Comparison of ENCODE assay signal across 10 cellular contexts in the genomic region with DNA sequence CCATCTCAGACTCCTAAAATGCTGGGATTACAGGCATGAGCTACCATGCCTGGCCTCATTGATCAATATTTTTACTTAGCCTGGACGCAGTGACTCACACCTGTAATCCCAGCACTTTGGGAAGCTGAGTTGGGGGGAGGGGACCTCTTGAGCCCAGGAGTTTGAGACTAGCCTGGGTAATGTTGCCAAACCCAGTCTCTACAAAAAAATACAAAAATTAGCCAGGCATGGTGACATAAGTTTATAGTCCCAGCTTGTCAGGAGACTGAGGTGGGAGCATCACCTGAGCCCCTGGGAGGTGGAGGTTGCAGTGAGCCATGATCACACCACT. TPM values are rescaled to one million over a fixed set of nuclear protein-coding genes. Genes with fewer than 3 reads are reported as not detected.
DNase-seq lines count a peak whose midpoint lies in the region; ATAC-seq and TF ChIP-seq lines count a peak whose summit lies in the region.
"Had no signal": no experiment of that assay in that cellular context is flagged by ENCODE, and none has a peak within 500 bp of the region (broad histone marks: within the 10 kb centered on the region; RNA-seq: fewer than 3 reads in every experiment).

No MANE protein-coding gene starts in this region.

- H3K27me3 Mint-ChIP-seq in activated CD4-positive, alpha-beta T cell treated with anti-CD3 and anti-CD28 coated beads for 36 hours: no peaks in the 10 kb centered on the region
- no peaks in the 10 kb centered on the region for H3K27me3 Mint-ChIP-seq in effector memory CD8-positive, alpha-beta T cell
- no peaks in the 10 kb centered on the region for H3K27me3 Mint-ChIP-seq in progenitor cell of endocrine pancreas

- peak overlapping the region; percentile 34 for H3K27ac Mint-ChIP-seq in activated CD4-positive, alpha-beta T cell treated with anti-CD3 and anti-CD28 coated beads for 36 hours
- H3K27ac Mint-ChIP-seq in effector memory CD8-positive, alpha-beta T cell: peak overlapping the region in 1 of 2 donors; percentile 100
- peak overlapping the region; percentile 97 for H3K27ac Mint-ChIP-seq in progenitor cell of endocrine pancreas

- no peak for DNase-seq in activated CD4-positive, alpha-beta T cell treated with anti-CD3 and anti-CD28 coated beads for 36 hours
- no peak for DNase-seq in activated CD4-positive, alpha-beta T cell treated with anti-CD3 and anti-CD28 coated beads, Interleukin-2, amount 50 U/mL, for 1 hour
- no peak for DNase-seq in effector memory CD8-positive, alpha-beta T cell
- DNase-seq in progenitor cell of endocrine pancreas (ENCODE audit: low spot score, unreplicated experiment): no peak
- DNase-seq in NCI-H1105 treated with DMSO at 0.1 percent for 48 hours (lab: John Stamatoyannopoulos, UW): no peak
- DNase-seq in effector CD8-positive, alpha-beta T cell (lab: John Stamatoyannopoulos, UW): no peak
- DNase-seq: dorsolateral prefrontal cortex had no signal

- H3K4me3 ChIP-seq in OCI-LY3 (ENCODE audit: low read length): peak overlapping the region; percentile 100

- no peak overlapping the region for H3K9ac ChIP-seq in OCI-LY3 (ENCODE audit: low read length)

- CTCF ChIA-PET in activated CD4-positive, alpha-beta T cell treated with anti-CD3 and anti-CD28 coated beads for 36 hours (lab: Charles Lee): interaction anchor here (0.6 to 3.2 kb wide), 11 partner anchors 12 to 143 kb away, joined by 3 to 28 read pairs (median 4); no protein-coding TSS in a partner anchor

- peak overlapping the region; percentile 99 for H3K4me3 Mint-ChIP-seq in activated CD4-positive, alpha-beta T cell treated with anti-CD3 and anti-CD28 coated beads for 36 hours
- H3K4me3 Mint-ChIP-seq in effector memory CD8-positive, alpha-beta T cell: peak overlapping the region; percentile 94 to 97
- peak overlapping the region; percentile 100 for H3K4me3 Mint-ChIP-seq in progenitor cell of endocrine pancreas (ENCODE audit: low read depth)

- POLR2A ChIA-PET in activated CD4-positive, alpha-beta T cell treated with anti-CD3 and anti-CD28 coated beads for 36 hours (lab: Charles Lee): interaction anchor here (0.6 to 2.8 kb wide), 3 partner anchors 19 to 123 kb away, joined by 3 to 15 read pairs (median 3); a partner anchor contains a TSS

- H3K4me1 Mint-ChIP-seq in activated CD4-positive, alpha-beta T cell treated with anti-CD3 and anti-CD28 coated beads for 36 hours: peaks cover 47% of the 10 kb centered on the region
- H3K4me1 Mint-ChIP-seq in effector memory CD8-positive, alpha-beta T cell (ENCODE audit: low read depth in 2 of 2): peaks cover 43 to 45% of the 10 kb centered on the region in 2 donors
- H3K4me1 Mint-ChIP-seq in progenitor cell of endocrine pancreas (ENCODE audit: low read depth): peaks cover 38% of the 10 kb centered on the region

- H2AFZ ChIP-seq in OCI-LY3 (ENCODE audit: low read depth, low read length): no peak overlapping the region

- H3K4me1 ChIP-seq in OCI-LY3 (ENCODE audit: low read length): peaks cover 14% of the 10 kb centered on the region

- peaks cover 3% of the 10 kb centered on the region for H3K9me3 Mint-ChIP-seq in activated CD4-positive, alpha-beta T cell treated with anti-CD3 and anti-CD28 coated beads for 36 hours (ENCODE audit: low read depth)
- no peaks in the 10 kb centered on the region for H3K9me3 Mint-ChIP-seq in effector memory CD8-positive, alpha-beta T cell
- peaks cover 4% of the 10 kb centered on the region for H3K9me3 Mint-ChIP-seq in progenitor cell of endocrine pancreas (ENCODE audit: low read depth)

- no peaks in the 10 kb centered on the region for H3K27me3 ChIP-seq in OCI-LY3 (ENCODE audit: low read depth, low read length)
- H3K27me3 ChIP-seq: dorsolateral prefrontal cortex, vagina had no signal

- peaks cover 69% of the 10 kb centered on the region for H3K79me2 ChIP-seq in OCI-LY3 (ENCODE audit: low read length)

- H3K9me3 ChIP-seq in OCI-LY3 (ENCODE audit: insufficient read depth, low read length): no peaks in the 10 kb centered on the region
- H3K9me3 ChIP-seq: vagina had no signal

- H3K27ac ChIP-seq in OCI-LY3 (ENCODE audit: low read length): no peak overlapping the region
- H3K27ac ChIP-seq: dorsolateral prefrontal cortex had no signal

- peaks cover 49% of the 10 kb centered on the region for H3K36me3 Mint-ChIP-seq in activated CD4-positive, alpha-beta T cell treated with anti-CD3 and anti-CD28 coated beads for 36 hours (ENCODE audit: low read depth)
- H3K36me3 Mint-ChIP-seq in effector memory CD8-positive, alpha-beta T cell (ENCODE audit: insufficient read depth): peaks cover 32% of the 10 kb centered on the region
- peaks cover 23% of the 10 kb centered on the region for H3K36me3 Mint-ChIP-seq in progenitor cell of endocrine pancreas (ENCODE audit: insufficient read depth)

- H3K4me2 ChIP-seq in OCI-LY3 (ENCODE audit: low read length): peak overlapping the region; percentile 84

- TF ChIP-seq CTCF in OCI-LY3 (IDR thresholded peaks at IDR 0.05; ENCODE audit: low read depth, low read length) (no peak), progenitor cell of endocrine pancreas (IDR thresholded peaks at IDR 0.05; ENCODE audit: unreplicated experiment) (no peak)

- H3K36me3 ChIP-seq in OCI-LY3 (replicated peaks; ENCODE audit: low read depth, low read length): peaks cover 41% of the 10 kb centered on the region
- H3K36me3 ChIP-seq: vagina had no signal

- intact Hi-C loops in activated CD4-positive, alpha-beta T cell treated with anti-CD3 and anti-CD28 coated beads for 36 hours (cut with DNase I, micrococcal nuclease): no loop called here

- H4K20me1 ChIP-seq in OCI-LY3 (ENCODE audit: insufficient read depth, low read length): peaks cover 49% of the 10 kb centered on the region

- no peak for ATAC-seq in activated CD4-positive, alpha-beta T cell treated with anti-CD3 and anti-CD28 coated beads for 36 hours
- no peak for ATAC-seq in effector memory CD8-positive, alpha-beta T cell (replicated peaks)
- no peak for ATAC-seq in HG02763 (IDR thresholded peaks at IDR 0.05; ENCODE audit: unreplicated experiment)

RNA-seq across cellular contexts. Expression of a gene that starts 1.9 kb away (rescaled TPM):
- total RNA-seq in activated CD4-positive, alpha-beta T cell treated with anti-CD3 and anti-CD28 coated beads for 36 hours: 100 to 1,000 TPM; 143 to 156 TPM
- total RNA-seq in progenitor cell of endocrine pancreas: 172 and 173 TPM in 2 replicates

RNA-seq across cellular contexts. Expression of a gene that starts 18.9 kb away (rescaled TPM):
- total RNA-seq in activated CD4-positive, alpha-beta T cell treated with anti-CD3 and anti-CD28 coated beads for 36 hours: 100 to 1,000 TPM in 1 of 2 experiments, 10 to 100 TPM in 1; 88.6 to 128 TPM
- total RNA-seq in progenitor cell of endocrine pancreas: 90.6 and 94.7 TPM in 2 replicates
